Comparison of ENCODE assay signal across 1 cellular context in the genomic region with DNA sequence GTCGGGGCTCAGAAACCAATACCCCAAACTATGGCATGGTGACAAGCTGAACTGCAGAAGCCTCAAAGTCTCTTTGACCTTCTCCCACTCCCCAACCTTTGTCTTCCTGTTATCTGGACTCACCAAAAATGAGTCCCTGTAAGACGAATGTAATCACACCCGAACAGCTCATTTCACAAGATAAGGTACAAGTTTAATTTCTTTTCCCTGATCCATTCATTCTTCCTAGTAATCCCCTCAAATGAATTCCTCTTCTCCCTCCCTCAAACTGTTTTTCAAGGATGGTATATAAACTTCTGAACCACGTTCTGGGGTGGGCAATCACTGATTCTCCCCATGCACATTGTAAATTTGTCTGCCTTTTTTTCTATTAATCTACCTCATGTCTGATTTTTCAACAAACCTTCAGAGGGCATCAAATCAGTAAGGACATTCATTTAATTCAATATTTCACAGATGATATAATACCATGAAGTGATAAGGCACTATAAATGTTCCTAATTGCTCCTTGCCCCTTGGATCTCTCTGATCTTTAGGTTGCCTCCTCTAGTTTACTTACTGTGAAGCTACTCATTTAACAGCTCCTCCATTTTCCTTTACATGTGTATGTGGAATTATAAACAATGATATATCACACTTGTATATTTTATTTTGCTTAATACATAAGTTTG.
TF ChIP-seq lines count a peak whose summit lies in the region.

No MANE protein-coding gene starts in this region.

TF ChIP-seq in K562, 482 proteins besides CTCF, POLR2A, EP300 and RAD21 (continued from another document and continues in another):
- TF ChIP-seq, protein P1, sequence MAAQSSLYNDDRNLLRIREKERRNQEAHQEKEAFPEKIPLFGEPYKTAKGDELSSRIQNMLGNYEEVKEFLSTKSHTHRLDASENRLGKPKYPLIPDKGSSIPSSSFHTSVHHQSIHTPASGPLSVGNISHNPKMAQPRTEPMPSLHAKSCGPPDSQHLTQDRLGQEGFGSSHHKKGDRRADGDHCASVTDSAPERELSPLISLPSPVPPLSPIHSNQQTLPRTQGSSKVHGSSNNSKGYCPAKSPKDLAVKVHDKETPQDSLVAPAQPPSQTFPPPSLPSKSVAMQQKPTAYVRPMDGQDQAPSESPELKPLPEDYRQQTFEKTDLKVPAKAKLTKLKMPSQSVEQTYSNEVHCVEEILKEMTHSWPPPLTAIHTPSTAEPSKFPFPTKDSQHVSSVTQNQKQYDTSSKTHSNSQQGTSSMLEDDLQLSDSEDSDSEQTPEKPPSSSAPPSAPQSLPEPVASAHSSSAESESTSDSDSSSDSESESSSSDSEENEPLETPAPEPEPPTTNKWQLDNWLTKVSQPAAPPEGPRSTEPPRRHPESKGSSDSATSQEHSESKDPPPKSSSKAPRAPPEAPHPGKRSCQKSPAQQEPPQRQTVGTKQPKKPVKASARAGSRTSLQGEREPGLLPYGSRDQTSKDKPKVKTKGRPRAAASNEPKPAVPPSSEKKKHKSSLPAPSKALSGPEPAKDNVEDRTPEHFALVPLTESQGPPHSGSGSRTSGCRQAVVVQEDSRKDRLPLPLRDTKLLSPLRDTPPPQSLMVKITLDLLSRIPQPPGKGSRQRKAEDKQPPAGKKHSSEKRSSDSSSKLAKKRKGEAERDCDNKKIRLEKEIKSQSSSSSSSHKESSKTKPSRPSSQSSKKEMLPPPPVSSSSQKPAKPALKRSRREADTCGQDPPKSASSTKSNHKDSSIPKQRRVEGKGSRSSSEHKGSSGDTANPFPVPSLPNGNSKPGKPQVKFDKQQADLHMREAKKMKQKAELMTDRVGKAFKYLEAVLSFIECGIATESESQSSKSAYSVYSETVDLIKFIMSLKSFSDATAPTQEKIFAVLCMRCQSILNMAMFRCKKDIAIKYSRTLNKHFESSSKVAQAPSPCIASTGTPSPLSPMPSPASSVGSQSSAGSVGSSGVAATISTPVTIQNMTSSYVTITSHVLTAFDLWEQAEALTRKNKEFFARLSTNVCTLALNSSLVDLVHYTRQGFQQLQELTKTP (IDR thresholded peaks at IDR 0.05; ENCODE audit: low read depth in 1 of 2, partially characterized antibody in 2 of 2), result peak; percentile 61 to 83
- TF ChIP-seq THRAP3 (IDR thresholded peaks at IDR 0.05; ENCODE audit: borderline replicate concordance) (no peak), TBL1XR1 (IDR thresholded peaks at IDR 0.05; ENCODE audit: low read length in 2 of 2) (peak in 1 of 2 experiments; percentile 80; a peak in 2 of 4 replicates), NFXL1 (CRISPR knock-in tag; IDR thresholded peaks at IDR 0.05) (peak; percentile 75; the same call in 1 of the 2 replicates), ESRRA (IDR thresholded peaks at IDR 0.05; ENCODE audit: borderline replicate concordance, low read depth) (peak; percentile 87), NFIC (IDR thresholded peaks at IDR 0.05) (peak; percentile 81), ATF4 (CRISPR knock-in tag; IDR thresholded peaks at IDR 0.05) (peak; percentile 79), TOE1 (IDR thresholded peaks at IDR 0.05; ENCODE audit: borderline replicate concordance) (0 out of 2 replicates have a peak, but pooled peaks have one; percentile 53), TOE1 (CRISPR knock-in tag; IDR thresholded peaks at IDR 0.05; ENCODE audit: borderline replicate concordance, low read depth) (no peak), ZNF764 (CRISPR knock-in tag; IDR thresholded peaks at IDR 0.05; ENCODE audit: low read depth) (no peak; the same call in 1 of the 2 replicates), ZNF584 (CRISPR knock-in tag; IDR thresholded peaks at IDR 0.05; ENCODE audit: low read depth) (no peak), ZBTB17 (CRISPR knock-in tag; IDR thresholded peaks at IDR 0.05) (peak; percentile 96), IRF2 (CRISPR knock-in tag; IDR thresholded peaks at IDR 0.05) (no peak), HMG20B (CRISPR knock-in tag; IDR thresholded peaks at IDR 0.05) (no peak), ELF4 (CRISPR knock-in tag; IDR thresholded peaks at IDR 0.05) (peak; percentile 80), ZSCAN32 (CRISPR knock-in tag; IDR thresholded peaks at IDR 0.05) (0 out of 2 replicates have a peak, but pooled peaks have one; percentile 52), ZNF41 (CRISPR knock-in tag; conservative IDR thresholded peaks at IDR 0.05) (peak; percentile 53; the same call in 1 of the 2 replicates), SLC30A9 (CRISPR knock-in tag; IDR thresholded peaks at IDR 0.05) (no peak), CCAR2 (IDR thresholded peaks at IDR 0.05; ENCODE audit: low read depth, low read length) (no peak), MNT (conservative IDR thresholded peaks at IDR 0.05) (peak; percentile 16 to 42; a peak in 2 of 4 replicates), ZBTB40 (IDR thresholded peaks at IDR 0.05) (0 out of 2 replicates have a peak, but pooled peaks have one; percentile 10), ZBTB40 (CRISPR knock-in tag; IDR thresholded peaks at IDR 0.05) (no peak), TRIM25 (IDR thresholded peaks at IDR 0.05; ENCODE audit: borderline replicate concordance) (no peak), ZBTB7A (IDR thresholded peaks at IDR 0.05; ENCODE audit: borderline replicate concordance, control insufficient read depth, low read depth, low read length) (peak; percentile 58), DDX20 (tag; IDR thresholded peaks at IDR 0.05; ENCODE audit: low read depth) (no peak), ZNF133 (CRISPR knock-in tag; IDR thresholded peaks at IDR 0.05) (no peak), ZBTB26 (CRISPR knock-in tag; IDR thresholded peaks at IDR 0.05) (peak; percentile 83; the same call in 1 of the 2 replicates), STAT5A (IDR thresholded peaks at IDR 0.05; ENCODE audit: borderline replicate concordance, low read length) (peak; percentile 69), TCF3 (CRISPR knock-in tag; IDR thresholded peaks at IDR 0.05) (peak; percentile 85), CREBBP (IDR thresholded peaks at IDR 0.05; ENCODE audit: low read depth, low read length) (no peak), NFATC3 (IDR thresholded peaks at IDR 0.05) (peak; percentile 21; the same call in 1 of the 2 replicates), HDAC1 (IDR thresholded peaks at IDR 0.05) (peak in 1 of 2 experiments; percentile 76; a peak in 3 of 4 replicates), FOXA3 (CRISPR knock-in tag; conservative IDR thresholded peaks at IDR 0.05 in 1 of 2, IDR thresholded peaks at IDR 0.05 in 1 of 2) (peak in 1 of 2 experiments; percentile 42; a peak in 1 of 4 replicates)
- TF ChIP-seq, protein P2, sequence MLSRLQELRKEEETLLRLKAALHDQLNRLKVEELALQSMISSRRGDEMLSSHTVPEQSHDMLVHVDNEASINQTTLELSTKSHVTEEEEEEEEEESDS (CRISPR knock-in tag; IDR thresholded peaks at IDR 0.05), result no peak
- TF ChIP-seq, protein P3, sequence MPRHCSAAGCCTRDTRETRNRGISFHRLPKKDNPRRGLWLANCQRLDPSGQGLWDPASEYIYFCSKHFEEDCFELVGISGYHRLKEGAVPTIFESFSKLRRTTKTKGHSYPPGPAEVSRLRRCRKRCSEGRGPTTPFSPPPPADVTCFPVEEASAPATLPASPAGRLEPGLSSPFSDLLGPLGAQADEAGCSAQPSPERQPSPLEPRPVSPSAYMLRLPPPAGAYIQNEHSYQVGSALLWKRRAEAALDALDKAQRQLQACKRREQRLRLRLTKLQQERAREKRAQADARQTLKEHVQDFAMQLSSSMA (CRISPR knock-in tag; IDR thresholded peaks at IDR 0.05), result no peak
